ENCODE assay signal across 22 cellular contexts in the genomic region with DNA sequence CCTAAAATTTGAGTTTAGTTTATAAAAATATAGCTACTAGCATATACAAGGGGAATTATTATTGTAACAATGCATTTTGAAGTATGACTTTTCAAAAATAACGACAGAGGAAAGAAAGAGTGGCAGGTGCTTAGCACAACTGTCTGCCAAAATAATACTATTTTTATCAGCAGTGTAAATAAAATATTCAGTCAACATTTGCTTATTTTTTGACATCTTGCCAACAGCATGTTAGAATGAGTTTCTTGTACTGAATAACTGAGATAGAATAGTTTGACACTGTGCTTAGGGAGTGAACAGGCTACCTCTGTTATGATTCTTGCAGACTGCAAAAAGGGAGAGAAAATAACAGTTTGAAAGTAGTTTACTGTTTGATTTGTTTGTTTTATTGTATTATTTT.
"Had no signal": no experiment of that assay in that cellular context is flagged by ENCODE, and none has a peak within 500 bp of the region (broad histone marks: within the 10 kb centered on the region; RNA-seq: fewer than 3 reads in every experiment).

No MANE protein-coding gene starts in this region.

- H3K36me3 ChIP-seq: SJCRH30, WERI-Rb-1 had no signal

- H3K27me3 ChIP-seq: SJCRH30 had no signal

- H3K4me3 ChIP-seq: SJCRH30 had no signal

- H3K9me3 ChIP-seq: SJCRH30, SK-N-SH had no signal

- DNase-seq: activated CD4-positive, alpha-beta memory T cell treated with anti-CD3 and anti-CD28 coated beads, Interleukin-2, amount 10 ng/mL, durations not matched to agents 7 days and 5 days; activated CD4-positive, alpha-beta T cell treated with anti-CD3 and anti-CD28 coated beads for 36 hours; activated CD4-positive, alpha-beta T cell treated with anti-CD3 and anti-CD28 coated beads, Interleukin-2, amount 50 U/mL, for 1 hour; activated gamma-delta T cell treated with Interleukin-2 at 50 U/mL for 16 hours; activated naive CD4-positive, alpha-beta T cell treated with anti-CD3 and anti-CD28 coated beads, Interleukin-2, amount 10 ng/mL, durations not matched to agents 7 days and 5 days; activated naive CD8-positive, alpha-beta T cell treated with anti-CD3 and anti-CD28 coated beads for 36 hours; activated T-cell treated with anti-CD3 and anti-CD28 coated beads for 4 hours; activated T-cell treated with anti-CD3 and anti-CD28 coated beads, Interleukin-2, amount 50 U/mL, for 48 hours; caudate nucleus; MM.1S; NCI-H1436; NCI-H187 treated with DMSO at 0.1 percent for 48 hours; NCI-H2081 treated with DMSO at 0.1 percent for 48 hours; NCI-H226; NCI-H510A; NCI-H526 treated with DMSO at 0.1 percent for 48 hours; SJCRH30; SK-N-SH; T-helper 1 cell; WERI-Rb-1 had no signal

- H3K4me1 ChIP-seq: SJCRH30 had no signal

- H3K27ac ChIP-seq: KMS-11, SJCRH30, WERI-Rb-1 had no signal

- ATAC-seq: activated CD4-positive, alpha-beta T cell treated with anti-CD3 and anti-CD28 coated beads for 36 hours; activated T-helper 17 cell treated with anti-CD3 and anti-CD28 coated beads, Interleukin-2, amount 50 U/mL, for 72 hours had no signal
